In the genomic region with DNA sequence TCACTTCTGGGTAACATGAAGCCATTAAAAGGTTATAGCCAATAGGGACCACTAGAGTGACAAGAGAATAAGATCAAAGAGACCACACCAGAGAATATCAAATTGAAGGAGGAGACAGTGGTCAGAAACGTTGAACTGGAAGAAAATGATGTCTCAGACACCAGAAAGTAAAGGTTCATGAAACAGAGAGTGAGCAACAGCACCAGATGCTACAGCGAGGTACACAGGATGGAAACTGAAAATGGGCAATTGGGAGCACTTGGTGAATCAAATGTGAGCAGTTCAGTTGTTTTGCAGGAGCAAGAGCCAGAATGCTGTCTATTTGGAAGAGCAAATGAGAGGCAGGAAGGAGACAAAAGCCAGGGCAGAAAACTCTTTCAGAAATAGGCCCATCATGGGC, we compare ENCODE assay signal across 18 cellular contexts.
"Had no signal": no experiment of that assay in that cellular context is flagged by ENCODE, and none has a peak within 500 bp of the region (broad histone marks: within the 10 kb centered on the region; RNA-seq: fewer than 3 reads in every experiment).

No MANE protein-coding gene starts in this region.

- H2AFZ ChIP-seq: hepatocyte, neural progenitor cell had no signal

- DNase-seq: activated B cell treated with CpG ODN at 0.5 μM for 24 hours; activated CD4-positive, alpha-beta memory T cell treated with anti-CD3 and anti-CD28 coated beads for 36 hours; activated CD4-positive, alpha-beta T cell treated with anti-CD3 and anti-CD28 coated beads for 48 hours; activated naive CD4-positive, alpha-beta T cell treated with anti-CD3 and anti-CD28 coated beads for 36 hours; activated T-cell treated with anti-CD3 and anti-CD28 coated beads, Interleukin-2, amount 50 U/mL, for 48 hours; amygdala; glutamatergic neuron; left ventricle myocardium inferior; naive thymus-derived CD8-positive, alpha-beta T cell; stimulated activated CD4-positive, alpha-beta T cell treated with anti-CD3 and anti-CD28 coated beads, Interleukin-2, amount 100 ng/mL, for 48 hours; stimulated activated CD8-positive, alpha-beta memory T cell treated with anti-CD3 and anti-CD28 coated beads, Interleukin-4, amount 100 ng/mL, for 48 hours; stimulated activated naive B cell treated with anti-CD40 and anti-IgM and Interleukin-4, amounts not matched to agents 10 μg/mL and 1 μg/mL and 100 μg/mL, for 72 hours; transverse colon; uterus had no signal

- H3K27me3 ChIP-seq: esophagus muscularis mucosa, hepatocyte, neural progenitor cell, transverse colon, uterus had no signal

- H3K27ac ChIP-seq: coronary artery, esophagus muscularis mucosa, hepatocyte, left ventricle myocardium inferior, neural progenitor cell, transverse colon, uterus had no signal

- H3K4me1 ChIP-seq: esophagus muscularis mucosa, transverse colon, uterus had no signal

- H3K9me3 ChIP-seq: esophagus muscularis mucosa, left ventricle myocardium inferior, transverse colon, uterus had no signal

- H3K36me3 ChIP-seq: esophagus muscularis mucosa, left ventricle myocardium inferior, neural progenitor cell, transverse colon, uterus had no signal

- H3K4me2 ChIP-seq: hepatocyte, neural progenitor cell had no signal

- H3K4me3 ChIP-seq: coronary artery, esophagus muscularis mucosa, hepatocyte, left ventricle myocardium inferior, neural progenitor cell, transverse colon, uterus had no signal

- ATAC-seq: naive thymus-derived CD8-positive, alpha-beta T cell; stimulated activated naive B cell treated with anti-CD40 and anti-IgM and Interleukin-4, amounts not matched to agents 10 μg/mL and 1 μg/mL and 100 μg/mL, for 72 hours had no signal

- H3K9ac ChIP-seq: neural progenitor cell had no signal

- H3K79me2 ChIP-seq: hepatocyte had no signal
